Comparison of ENCODE assay signal across 8 cellular contexts in genomic region chr14:51395361-51395849, GRCh38.
DNase-seq lines count a peak whose midpoint lies in the region; ATAC-seq and TF ChIP-seq lines count a peak whose summit lies in the region.

No MANE protein-coding gene starts in this region.

- TF ChIP-seq CTCF in nephron progenitor cell (IDR thresholded peaks at IDR 0.05), result no peak

- H3K27ac Mint-ChIP-seq in nephron progenitor cell, result peak overlapping the region; percentile 86

- H3K9me3 Mint-ChIP-seq in nephron progenitor cell, result no peaks in the 10 kb centered on the region

- DNase-seq in AG08395 (ENCODE audit: low spot score), result peak; percentile 71
- peak; percentile 96 to 99 for DNase-seq in NCI-H446 (lab: John Stamatoyannopoulos, UW)
- peak; percentile 47 for DNase-seq in epidermal melanocyte (ENCODE audit: insufficient read length, low spot score)
- DNase-seq in nephron progenitor cell, result no peak
- DNase-seq in GDM1 (lab: John Stamatoyannopoulos, UW), result no peak
- no peak for DNase-seq in stimulated activated CD4-positive, alpha-beta T cell treated with anti-CD3 and anti-CD28 coated beads, Interleukin-4, amount 100 ng/mL, for 4 hours
- DNase-seq in MV-4-11 (lab: John Stamatoyannopoulos, UW), result no peak

- H3K27me3 Mint-ChIP-seq in nephron progenitor cell (ENCODE audit: low read depth, poor library complexity), result peaks cover 4% of the 10 kb centered on the region

- no peak for ATAC-seq in HG03521 (IDR thresholded peaks at IDR 0.05; ENCODE audit: unreplicated experiment)

- no peak overlapping the region for H3K4me3 Mint-ChIP-seq in nephron progenitor cell

- H3K4me1 Mint-ChIP-seq in nephron progenitor cell, result peaks cover 24% of the 10 kb centered on the region

- no peaks in the 10 kb centered on the region for H3K36me3 Mint-ChIP-seq in nephron progenitor cell (ENCODE audit: low read depth)

Comparison
In these comparisons a context has a peak if more than half of its experiments do, and no peak if none do; other contexts are left out.
1. DNase-seq: peak in AG08395 (single experiment), NCI-H446 (2 of 2) and epidermal melanocyte (single experiment); none in nephron progenitor cell (single experiment), GDM1 (single experiment), stimulated activated CD4-positive, alpha-beta T cell treated with anti-CD3 and anti-CD28 coated beads, Interleukin-4, amount 100 ng/mL, for 4 hours (0 of 2) and MV-4-11 (single experiment).